In the genomic region with DNA sequence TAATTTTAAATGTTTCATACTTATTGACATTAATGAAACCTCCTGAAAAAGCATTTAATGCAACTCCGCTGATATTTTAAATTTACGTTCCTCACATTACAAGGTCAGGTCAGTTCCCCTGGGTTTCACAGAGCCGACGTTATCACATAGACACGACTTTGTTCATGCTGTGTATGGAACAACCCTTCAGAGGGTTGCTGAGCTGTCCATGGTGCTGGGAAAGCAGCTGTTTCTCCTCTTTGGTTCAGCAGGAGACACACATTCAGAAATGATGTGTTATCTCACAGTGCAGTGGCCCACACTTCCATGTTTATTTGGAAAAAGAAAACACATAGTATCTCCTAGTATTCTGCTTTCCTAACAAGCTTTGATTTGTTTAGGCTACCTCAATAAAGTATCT, we compare ENCODE assay signal across 8 cellular contexts. TPM values are rescaled to one million over a fixed set of nuclear protein-coding genes. Genes with fewer than 3 reads are reported as not detected.
DNase-seq lines count a peak whose midpoint lies in the region; ATAC-seq and TF ChIP-seq lines count a peak whose summit lies in the region.

No MANE protein-coding gene starts in this region.

- H3K9me3 Mint-ChIP-seq in activated CD8-positive, alpha-beta memory T cell treated with anti-CD3 and anti-CD28 coated beads, Interleukin-2, amount 10 ng/mL, durations not matched to agents 7 days and 5 days (ENCODE audit: low read depth) = no peaks in the 10 kb centered on the region

- H3K36me3 ChIP-seq in SJCRH30 (no peaks in the 10 kb centered on the region), osteoblast (ENCODE audit: insufficient read depth, low read length) (no peaks in the 10 kb centered on the region), prostate gland (no peaks in the 10 kb centered on the region)

- H3K27me3 ChIP-seq in SJCRH30 (no peaks in the 10 kb centered on the region), osteoblast (ENCODE audit: insufficient read depth, low read length) (no peaks in the 10 kb centered on the region), prostate gland (replicated peaks; ENCODE audit: insufficient read depth) (no peaks in the 10 kb centered on the region)

- CTCF ChIA-PET in activated CD8-positive, alpha-beta memory T cell treated with anti-CD3 and anti-CD28 coated beads, Interleukin-2, amount 10 ng/mL, durations not matched to agents 7 days and 5 days (lab: Charles Lee) = no interaction called here

- DNase-seq in activated CD8-positive, alpha-beta memory T cell treated with anti-CD3 and anti-CD28 coated beads, Interleukin-2, amount 10 ng/mL, durations not matched to agents 7 days and 5 days = peak; percentile 46
- DNase-seq in activated CD8-positive, alpha-beta memory T cell treated with anti-CD3 and anti-CD28 coated beads, Interleukin-2, amount 50 U/mL, for 48 hours = no peak
- DNase-seq in SJCRH30 (peak; percentile 45 to 67), fibroblast of mammary gland (ENCODE audit: low read depth) (peak; percentile 36), skeletal muscle cell (ENCODE audit: low read depth) (peak; percentile 1), osteoblast (ENCODE audit: insufficient read length, low spot score, missing footprints) (no peak), prostate gland (ENCODE audit: low spot score) (no peak)
- no peak for DNase-seq in activated CD8-positive, alpha-beta memory T cell treated with anti-CD3 and anti-CD28 coated beads for 24 hours

- H3K79me2 ChIP-seq in osteoblast (ENCODE audit: insufficient read depth, low read length) = no peaks in the 10 kb centered on the region

- no peak overlapping the region for H3K27ac ChIP-seq in SJCRH30
- H3K27ac ChIP-seq in osteoblast (ENCODE audit: low read depth, low read length) = no peak overlapping the region
- no peak overlapping the region for H3K27ac ChIP-seq in prostate gland

- H3K36me3 Mint-ChIP-seq in activated CD8-positive, alpha-beta memory T cell treated with anti-CD3 and anti-CD28 coated beads, Interleukin-2, amount 10 ng/mL, durations not matched to agents 7 days and 5 days = no peaks in the 10 kb centered on the region

- no peaks in the 10 kb centered on the region for H3K27me3 Mint-ChIP-seq in activated CD8-positive, alpha-beta memory T cell treated with anti-CD3 and anti-CD28 coated beads, Interleukin-2, amount 10 ng/mL, durations not matched to agents 7 days and 5 days

- TF ChIP-seq CTCF in fibroblast of mammary gland (conservative IDR thresholded peaks at IDR 0.05; ENCODE audit: control insufficient read depth, insufficient read depth, low read depth, low read length) (no peak), osteoblast (IDR thresholded peaks at IDR 0.05; ENCODE audit: extremely low read depth, low read depth, low read length) (no peak), prostate gland (IDR thresholded peaks at IDR 0.05) (no peak)

- H3K4me2 ChIP-seq in osteoblast (ENCODE audit: insufficient read depth, low read length) = no peak overlapping the region

- H3K4me3 Mint-ChIP-seq in activated CD8-positive, alpha-beta memory T cell treated with anti-CD3 and anti-CD28 coated beads, Interleukin-2, amount 10 ng/mL, durations not matched to agents 7 days and 5 days = no peak overlapping the region

- H3K4me1 ChIP-seq in SJCRH30 (no peaks in the 10 kb centered on the region), osteoblast (ENCODE audit: insufficient read depth, low read length) (no peaks in the 10 kb centered on the region), prostate gland (replicated peaks) (no peaks in the 10 kb centered on the region)

- no peak overlapping the region for H2AFZ ChIP-seq in osteoblast (ENCODE audit: low read length)

- no peaks in the 10 kb centered on the region for H3K4me1 Mint-ChIP-seq in activated CD8-positive, alpha-beta memory T cell treated with anti-CD3 and anti-CD28 coated beads, Interleukin-2, amount 10 ng/mL, durations not matched to agents 7 days and 5 days

- no peak for ATAC-seq in activated CD8-positive, alpha-beta memory T cell treated with anti-CD3 and anti-CD28 coated beads, Interleukin-2, amount 10 ng/mL, durations not matched to agents 7 days and 5 days

- H3K27ac Mint-ChIP-seq in activated CD8-positive, alpha-beta memory T cell treated with anti-CD3 and anti-CD28 coated beads, Interleukin-2, amount 10 ng/mL, durations not matched to agents 7 days and 5 days = no peak overlapping the region

- H3K9me3 ChIP-seq in SJCRH30 (replicated peaks) (no peaks in the 10 kb centered on the region), osteoblast (ENCODE audit: low read depth, low read length) (no peaks in the 10 kb centered on the region), prostate gland (no peaks in the 10 kb centered on the region)

- intact Hi-C loops in prostate gland (cut with DNase I) = no loop called here

- H3K4me3 ChIP-seq in SJCRH30 (no peak overlapping the region), fibroblast of mammary gland (ENCODE audit: control insufficient read depth, low read depth, low read length) (no peak overlapping the region), skeletal muscle cell (ENCODE audit: low read depth, low read length) (no peak overlapping the region), osteoblast (ENCODE audit: insufficient read depth, low read length) (no peak overlapping the region), prostate gland (no peak overlapping the region)

- TF ChIP-seq POLR2A in prostate gland (IDR thresholded peaks at IDR 0.05) = no peak

- H4K20me1 ChIP-seq in osteoblast (ENCODE audit: insufficient read depth, low read length) = no peaks in the 10 kb centered on the region

- 14% methylated on average over 5 of the region's 5 CpGs for WGBS in prostate gland

RNA-seq across cellular contexts. Expression of gene PPP2R2B, which starts 53.5 kb away (rescaled TPM):
- total RNA-seq in activated CD8-positive, alpha-beta memory T cell treated with anti-CD3 and anti-CD28 coated beads, Interleukin-2, amount 10 ng/mL, durations not matched to agents 7 days and 5 days = 10 to 100 TPM in 1 of 2 experiments, 1 to 10 TPM in 1; 6.7 to 17.0 TPM
- total RNA-seq in SJCRH30 (2014; rRNA removed; shearing (Covaris generic)) = 0.04 TPM in 1 of 2 replicates, not detected in the other
- total RNA-seq in osteoblast = under 0.01 TPM in 1 of 2 replicates, not detected in the other
- total RNA-seq in prostate gland = 1 to 10 TPM in 1 of 2 donors, under 1 TPM in 1; 0.68 to 2.6 TPM

Comparison
In these comparisons a context has a peak if more than half of its experiments do, and no peak if none do; other contexts are left out.
1. DNase-seq: peak in activated CD8-positive, alpha-beta memory T cell treated with anti-CD3 and anti-CD28 coated beads, Interleukin-2, amount 10 ng/mL, durations not matched to agents 7 days and 5 days (single experiment), SJCRH30 (2 of 2), fibroblast of mammary gland (single experiment) and skeletal muscle cell (single experiment); none in activated CD8-positive, alpha-beta memory T cell treated with anti-CD3 and anti-CD28 coated beads, Interleukin-2, amount 50 U/mL, for 48 hours (single experiment), osteoblast (single experiment), activated CD8-positive, alpha-beta memory T cell treated with anti-CD3 and anti-CD28 coated beads for 24 hours (single experiment) and prostate gland (single experiment).